In the genomic region with DNA sequence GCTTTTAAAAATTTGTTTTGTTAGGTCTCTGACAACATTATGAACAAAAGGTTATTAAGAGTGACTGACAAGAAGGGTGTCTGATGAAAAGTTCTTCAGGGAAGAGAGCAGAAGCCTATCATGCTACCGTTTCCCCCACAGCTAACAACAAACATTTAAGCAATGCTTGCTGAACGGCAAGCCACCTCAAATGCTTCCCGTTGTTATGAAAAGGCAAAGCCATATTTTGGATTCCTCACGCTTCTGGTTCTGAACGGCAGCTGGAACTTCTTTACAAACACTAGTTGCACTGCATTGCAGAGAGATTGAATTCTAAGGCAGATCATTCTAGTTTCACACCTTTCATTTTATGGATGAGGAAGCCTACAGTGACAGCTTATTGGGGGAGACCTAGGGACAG, we compare ENCODE assay signal across 2 cellular contexts.
TF ChIP-seq lines count a peak whose summit lies in the region.

No MANE protein-coding gene starts in this region.

TF ChIP-seq in liver, 16 proteins besides CTCF, POLR2A, EP300 and RAD21:
- TF ChIP-seq HNF4A (conservative IDR thresholded peaks at IDR 0.05) (no peak), EGR1 (IDR thresholded peaks at IDR 0.05; ENCODE audit: low read depth in 2 of 2) (no peak), JUND (IDR thresholded peaks at IDR 0.05) (no peak), GABPA (IDR thresholded peaks at IDR 0.05 in 1 of 2, conservative IDR thresholded peaks at IDR 0.05 in 1 of 2) (no peak), RXRA (IDR thresholded peaks at IDR 0.05) (no peak), SP1 (IDR thresholded peaks at IDR 0.05) (no peak), TAF1 (conservative IDR thresholded peaks at IDR 0.05) (no peak), YY1 (IDR thresholded peaks at IDR 0.05) (no peak), HNF4G (IDR thresholded peaks at IDR 0.05) (no peak), FOXA2 (IDR thresholded peaks at IDR 0.05) (no peak), NR2F2 (IDR thresholded peaks at IDR 0.05) (no peak), FOXA1 (IDR thresholded peaks at IDR 0.05) (no peak)

TF ChIP-seq in HepG2, 621 proteins besides CTCF, POLR2A, EP300 and RAD21:
- no peak for TF ChIP-seq KLF6 (CRISPR knock-in tag; IDR thresholded peaks at IDR 0.05)
- no peak for TF ChIP-seq ZNF256 (CRISPR knock-in tag; conservative IDR thresholded peaks at IDR 0.05)
- no peak for TF ChIP-seq HNRNPUL1 (IDR thresholded peaks at IDR 0.05; ENCODE audit: low read depth, low read length)
- TF ChIP-seq, protein P1, sequence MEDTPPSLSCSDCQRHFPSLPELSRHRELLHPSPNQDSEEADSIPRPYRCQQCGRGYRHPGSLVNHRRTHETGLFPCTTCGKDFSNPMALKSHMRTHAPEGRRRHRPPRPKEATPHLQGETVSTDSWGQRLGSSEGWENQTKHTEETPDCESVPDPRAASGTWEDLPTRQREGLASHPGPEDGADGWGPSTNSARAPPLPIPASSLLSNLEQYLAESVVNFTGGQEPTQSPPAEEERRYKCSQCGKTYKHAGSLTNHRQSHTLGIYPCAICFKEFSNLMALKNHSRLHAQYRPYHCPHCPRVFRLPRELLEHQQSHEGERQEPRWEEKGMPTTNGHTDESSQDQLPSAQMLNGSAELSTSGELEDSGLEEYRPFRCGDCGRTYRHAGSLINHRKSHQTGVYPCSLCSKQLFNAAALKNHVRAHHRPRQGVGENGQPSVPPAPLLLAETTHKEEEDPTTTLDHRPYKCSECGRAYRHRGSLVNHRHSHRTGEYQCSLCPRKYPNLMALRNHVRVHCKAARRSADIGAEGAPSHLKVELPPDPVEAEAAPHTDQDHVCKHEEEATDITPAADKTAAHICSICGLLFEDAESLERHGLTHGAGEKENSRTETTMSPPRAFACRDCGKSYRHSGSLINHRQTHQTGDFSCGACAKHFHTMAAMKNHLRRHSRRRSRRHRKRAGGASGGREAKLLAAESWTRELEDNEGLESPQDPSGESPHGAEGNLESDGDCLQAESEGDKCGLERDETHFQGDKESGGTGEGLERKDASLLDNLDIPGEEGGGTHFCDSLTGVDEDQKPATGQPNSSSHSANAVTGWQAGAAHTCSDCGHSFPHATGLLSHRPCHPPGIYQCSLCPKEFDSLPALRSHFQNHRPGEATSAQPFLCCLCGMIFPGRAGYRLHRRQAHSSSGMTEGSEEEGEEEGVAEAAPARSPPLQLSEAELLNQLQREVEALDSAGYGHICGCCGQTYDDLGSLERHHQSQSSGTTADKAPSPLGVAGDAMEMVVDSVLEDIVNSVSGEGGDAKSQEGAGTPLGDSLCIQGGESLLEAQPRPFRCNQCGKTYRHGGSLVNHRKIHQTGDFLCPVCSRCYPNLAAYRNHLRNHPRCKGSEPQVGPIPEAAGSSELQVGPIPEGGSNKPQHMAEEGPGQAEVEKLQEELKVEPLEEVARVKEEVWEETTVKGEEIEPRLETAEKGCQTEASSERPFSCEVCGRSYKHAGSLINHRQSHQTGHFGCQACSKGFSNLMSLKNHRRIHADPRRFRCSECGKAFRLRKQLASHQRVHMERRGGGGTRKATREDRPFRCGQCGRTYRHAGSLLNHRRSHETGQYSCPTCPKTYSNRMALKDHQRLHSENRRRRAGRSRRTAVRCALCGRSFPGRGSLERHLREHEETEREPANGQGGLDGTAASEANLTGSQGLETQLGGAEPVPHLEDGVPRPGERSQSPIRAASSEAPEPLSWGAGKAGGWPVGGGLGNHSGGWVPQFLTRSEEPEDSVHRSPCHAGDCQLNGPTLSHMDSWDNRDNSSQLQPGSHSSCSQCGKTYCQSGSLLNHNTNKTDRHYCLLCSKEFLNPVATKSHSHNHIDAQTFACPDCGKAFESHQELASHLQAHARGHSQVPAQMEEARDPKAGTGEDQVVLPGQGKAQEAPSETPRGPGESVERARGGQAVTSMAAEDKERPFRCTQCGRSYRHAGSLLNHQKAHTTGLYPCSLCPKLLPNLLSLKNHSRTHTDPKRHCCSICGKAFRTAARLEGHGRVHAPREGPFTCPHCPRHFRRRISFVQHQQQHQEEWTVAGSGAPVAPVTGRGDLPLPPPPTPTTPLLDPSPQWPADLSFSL (CRISPR knock-in tag; IDR thresholded peaks at IDR 0.05), result no peak
- no peak for TF ChIP-seq ZNF619 (CRISPR knock-in tag; IDR thresholded peaks at IDR 0.05)
- TF ChIP-seq SNAI1 (CRISPR knock-in tag; IDR thresholded peaks at IDR 0.05; ENCODE audit: borderline replicate concordance), result no peak
- no peak for TF ChIP-seq SMARCE1 (IDR thresholded peaks at IDR 0.05; ENCODE audit: borderline replicate concordance)
- no peak for TF ChIP-seq PHF8 (CRISPR knock-in tag; IDR thresholded peaks at IDR 0.05)
- TF ChIP-seq NFE2L2 (IDR thresholded peaks at IDR 0.05; ENCODE audit: low read length), result no peak
- TF ChIP-seq CHD2 (IDR thresholded peaks at IDR 0.05; ENCODE audit: low read depth, low read length), result no peak
- TF ChIP-seq, protein P2, sequence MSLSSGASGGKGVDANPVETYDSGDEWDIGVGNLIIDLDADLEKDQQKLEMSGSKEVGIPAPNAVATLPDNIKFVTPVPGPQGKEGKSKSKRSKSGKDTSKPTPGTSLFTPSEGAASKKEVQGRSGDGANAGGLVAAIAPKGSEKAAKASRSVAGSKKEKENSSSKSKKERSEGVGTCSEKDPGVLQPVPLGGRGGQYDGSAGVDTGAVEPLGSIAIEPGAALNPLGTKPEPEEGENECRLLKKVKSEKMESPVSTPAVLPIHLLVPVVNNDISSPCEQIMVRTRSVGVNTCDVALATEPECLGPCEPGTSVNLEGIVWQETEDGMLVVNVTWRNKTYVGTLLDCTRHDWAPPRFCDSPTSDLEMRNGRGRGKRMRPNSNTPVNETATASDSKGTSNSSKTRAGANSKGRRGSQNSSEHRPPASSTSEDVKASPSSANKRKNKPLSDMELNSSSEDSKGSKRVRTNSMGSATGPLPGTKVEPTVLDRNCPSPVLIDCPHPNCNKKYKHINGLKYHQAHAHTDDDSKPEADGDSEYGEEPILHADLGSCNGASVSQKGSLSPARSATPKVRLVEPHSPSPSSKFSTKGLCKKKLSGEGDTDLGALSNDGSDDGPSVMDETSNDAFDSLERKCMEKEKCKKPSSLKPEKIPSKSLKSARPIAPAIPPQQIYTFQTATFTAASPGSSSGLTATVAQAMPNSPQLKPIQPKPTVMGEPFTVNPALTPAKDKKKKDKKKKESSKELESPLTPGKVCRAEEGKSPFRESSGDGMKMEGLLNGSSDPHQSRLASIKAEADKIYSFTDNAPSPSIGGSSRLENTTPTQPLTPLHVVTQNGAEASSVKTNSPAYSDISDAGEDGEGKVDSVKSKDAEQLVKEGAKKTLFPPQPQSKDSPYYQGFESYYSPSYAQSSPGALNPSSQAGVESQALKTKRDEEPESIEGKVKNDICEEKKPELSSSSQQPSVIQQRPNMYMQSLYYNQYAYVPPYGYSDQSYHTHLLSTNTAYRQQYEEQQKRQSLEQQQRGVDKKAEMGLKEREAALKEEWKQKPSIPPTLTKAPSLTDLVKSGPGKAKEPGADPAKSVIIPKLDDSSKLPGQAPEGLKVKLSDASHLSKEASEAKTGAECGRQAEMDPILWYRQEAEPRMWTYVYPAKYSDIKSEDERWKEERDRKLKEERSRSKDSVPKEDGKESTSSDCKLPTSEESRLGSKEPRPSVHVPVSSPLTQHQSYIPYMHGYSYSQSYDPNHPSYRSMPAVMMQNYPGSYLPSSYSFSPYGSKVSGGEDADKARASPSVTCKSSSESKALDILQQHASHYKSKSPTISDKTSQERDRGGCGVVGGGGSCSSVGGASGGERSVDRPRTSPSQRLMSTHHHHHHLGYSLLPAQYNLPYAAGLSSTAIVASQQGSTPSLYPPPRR (CRISPR knock-in tag; IDR thresholded peaks at IDR 0.05; ENCODE audit: borderline replicate concordance), result no peak
- TF ChIP-seq NFKBIZ (CRISPR knock-in tag; IDR thresholded peaks at IDR 0.05), result no peak
- no peak for TF ChIP-seq MATR3 (CRISPR knock-in tag; IDR thresholded peaks at IDR 0.05)
- TF ChIP-seq HES4 (CRISPR knock-in tag; IDR thresholded peaks at IDR 0.05; ENCODE audit: borderline replicate concordance), result no peak
- TF ChIP-seq, protein P3, sequence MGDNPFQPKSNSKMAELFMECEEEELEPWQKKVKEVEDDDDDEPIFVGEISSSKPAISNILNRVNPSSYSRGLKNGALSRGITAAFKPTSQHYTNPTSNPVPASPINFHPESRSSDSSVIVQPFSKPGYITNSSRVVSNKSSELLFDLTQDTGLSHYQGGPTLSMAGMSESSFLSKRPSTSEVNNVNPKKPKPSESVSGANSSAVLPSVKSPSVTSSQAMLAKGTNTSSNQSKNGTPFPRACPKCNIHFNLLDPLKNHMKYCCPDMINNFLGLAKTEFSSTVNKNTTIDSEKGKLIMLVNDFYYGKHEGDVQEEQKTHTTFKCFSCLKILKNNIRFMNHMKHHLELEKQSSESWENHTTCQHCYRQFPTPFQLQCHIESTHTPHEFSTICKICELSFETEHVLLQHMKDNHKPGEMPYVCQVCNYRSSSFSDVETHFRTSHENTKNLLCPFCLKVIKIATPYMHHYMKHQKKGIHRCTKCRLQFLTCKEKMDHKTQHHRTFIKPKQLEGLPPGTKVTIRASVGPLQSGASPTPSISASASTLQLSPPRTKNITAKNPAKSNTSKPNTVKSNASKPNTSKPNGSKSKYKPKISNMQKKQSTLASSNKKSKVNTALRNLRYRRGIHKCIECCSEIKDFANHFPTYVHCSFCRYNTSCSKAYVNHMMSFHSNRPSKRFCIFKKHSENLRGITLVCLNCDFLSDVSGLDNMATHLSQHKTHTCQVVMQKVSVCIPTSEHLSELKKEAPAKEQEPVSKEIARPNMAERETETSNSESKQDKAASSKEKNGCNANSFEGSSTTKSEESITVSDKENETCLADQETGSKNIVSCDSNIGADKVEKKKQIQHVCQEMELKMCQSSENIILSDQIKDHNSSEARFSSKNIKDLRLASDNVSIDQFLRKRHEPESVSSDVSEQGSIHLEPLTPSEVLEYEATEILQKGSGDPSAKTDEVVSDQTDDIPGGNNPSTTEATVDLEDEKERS (CRISPR knock-in tag; IDR thresholded peaks at IDR 0.05), result no peak
- TF ChIP-seq AGO1 (IDR thresholded peaks at IDR 0.05; ENCODE audit: low read depth, low read length, poor library complexity, severe bottlenecking), result no peak
- no peak for TF ChIP-seq ZC3H13 (CRISPR knock-in tag; IDR thresholded peaks at IDR 0.05)
